18 cellular contexts compared by ENCODE assay signal in the genomic region with DNA sequence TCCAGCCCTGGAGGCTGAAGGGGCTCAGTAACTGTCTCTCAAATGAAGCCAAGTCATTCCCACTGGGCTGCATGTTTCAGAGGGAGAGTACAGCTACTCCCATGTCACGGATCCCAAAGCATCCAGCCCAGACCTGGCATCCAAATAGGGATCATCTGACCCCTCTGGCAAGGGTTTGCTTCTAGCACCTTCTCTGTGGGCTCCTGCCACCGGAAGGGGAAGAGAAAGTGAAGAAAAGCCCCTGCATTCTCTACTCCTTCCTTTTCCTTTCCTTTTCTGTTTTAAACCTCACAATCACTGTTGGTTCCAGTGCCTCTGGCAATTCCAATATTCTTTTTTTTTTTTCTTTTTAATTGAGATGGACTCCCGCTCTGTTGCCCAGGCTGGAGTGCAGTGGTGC.
"Had no signal": no experiment of that assay in that cellular context is flagged by ENCODE, and none has a peak within 500 bp of the region (broad histone marks: within the 10 kb centered on the region; RNA-seq: fewer than 3 reads in every experiment).

No MANE protein-coding gene starts in this region.

- H3K27me3 ChIP-seq: adrenal gland, esophagus squamous epithelium had no signal

- H3K4me3 Mint-ChIP-seq: activated T-helper 1 cell treated with anti-CD3 and anti-CD28 coated beads, Interleukin-12 subunit alpha, Interleukin-12 subunit beta, Interleukin-2, Interleukin-4 antibody, amounts not matched to agents 30 ng/mL and 10 ng/mL and 1 ng/mL, durations not matched to agents 14 hours and 24 hours and 36 hours; immature natural killer cell; natural killer cell; T-helper 1 cell treated with Interleukin-12 subunit alpha and Interleukin-12 subunit beta and Interleukin-4 antibody, amounts not matched to agents 30 μg/mL and 1 μg/mL, for 36 hours had no signal

- H3K4me1 Mint-ChIP-seq: immature natural killer cell, natural killer cell had no signal

- H3K27ac Mint-ChIP-seq: activated naive CD4-positive, alpha-beta T cell treated with anti-CD3 and anti-CD28 coated beads, Interleukin-2, amount 50 U/mL, for 72 hours; activated T-helper 1 cell treated with anti-CD3 and anti-CD28 coated beads, Interleukin-12 subunit alpha, Interleukin-12 subunit beta, Interleukin-2, Interleukin-4 antibody, amounts not matched to agents 30 ng/mL and 10 ng/mL and 1 ng/mL, durations not matched to agents 14 hours and 24 hours and 36 hours; immature natural killer cell; natural killer cell; T-helper 1 cell treated with Interleukin-12 subunit alpha and Interleukin-12 subunit beta and Interleukin-4 antibody, amounts not matched to agents 30 μg/mL and 1 μg/mL, for 36 hours had no signal

- H3K27ac ChIP-seq: adrenal gland, esophagus squamous epithelium, tibial artery, VCaP had no signal

- H3K4me3 ChIP-seq: adrenal gland, esophagus squamous epithelium, tibial artery had no signal

- ATAC-seq: activated naive CD4-positive, alpha-beta T cell treated with anti-CD3 and anti-CD28 coated beads, Interleukin-2, amount 50 U/mL, for 72 hours; natural killer cell had no signal

- H3K36me3 Mint-ChIP-seq: activated naive CD4-positive, alpha-beta T cell treated with anti-CD3 and anti-CD28 coated beads, Interleukin-2, amount 50 U/mL, for 72 hours; immature natural killer cell; natural killer cell had no signal

- H3K9me3 Mint-ChIP-seq: activated naive CD4-positive, alpha-beta T cell treated with anti-CD3 and anti-CD28 coated beads, Interleukin-2, amount 50 U/mL, for 72 hours; activated T-helper 1 cell treated with anti-CD3 and anti-CD28 coated beads, Interleukin-12 subunit alpha, Interleukin-12 subunit beta, Interleukin-2, Interleukin-4 antibody, amounts not matched to agents 30 ng/mL and 10 ng/mL and 1 ng/mL, durations not matched to agents 14 hours and 24 hours and 36 hours; immature natural killer cell; natural killer cell; T-helper 1 cell treated with Interleukin-12 subunit alpha and Interleukin-12 subunit beta and Interleukin-4 antibody, amounts not matched to agents 30 μg/mL and 1 μg/mL, for 36 hours had no signal

- H3K36me3 ChIP-seq: adrenal gland, esophagus squamous epithelium, tibial artery had no signal

- H3K9me3 ChIP-seq: adrenal gland, esophagus squamous epithelium, tibial artery had no signal

- DNase-seq: activated CD4-positive, alpha-beta T cell treated with anti-CD3 and anti-CD28 coated beads, Interleukin-2, amount 50 U/mL, for 4 hours; activated gamma-delta T cell treated with Interleukin-2 at 50 U/mL for 16 hours; activated T-cell treated with anti-CD3 and anti-CD28 coated beads for 4 hours; adrenal gland; dermis blood vessel endothelial cell; effector memory CD4-positive, alpha-beta T cell; esophagus squamous epithelium; immature natural killer cell; natural killer cell; stimulated activated CD4-positive, alpha-beta T cell treated with anti-CD3 and anti-CD28 coated beads, Interleukin-12 subunit alpha, Interleukin-12 subunit beta, amount 100 ng/mL, for 4 hours; stimulated activated CD4-positive, alpha-beta T cell treated with anti-CD3 and anti-CD28 coated beads, Interleukin-1b, Interleukin-23, amount 100 ng/mL, for 48 hours; stimulated activated CD8-positive, alpha-beta memory T cell treated with anti-CD3 and anti-CD28 coated beads, Interleukin-4, amount 100 ng/mL, for 48 hours; stimulated activated naive CD4-positive, alpha-beta T cell treated with Interleukin-2 at 50 U/mL for 16 hours; tibial artery had no signal
